In genomic region chr11:118048472-118049370, GRCh38 we compare ENCODE assay signal across 22 cellular contexts. TPM values are rescaled to one million over a fixed set of nuclear protein-coding genes. Genes with fewer than 3 reads are reported as not detected.
DNase-seq lines count a peak whose midpoint lies in the region; ATAC-seq and TF ChIP-seq lines count a peak whose summit lies in the region.
"Had no signal": no experiment of that assay in that cellular context is flagged by ENCODE, and none has a peak within 500 bp of the region (broad histone marks: within the 10 kb centered on the region; RNA-seq: fewer than 3 reads in every experiment).

No MANE protein-coding gene starts in this region.

- H3K9me3 ChIP-seq in mammary epithelial cell (replicated peaks; ENCODE audit: insufficient read depth, low read length), result no peaks in the 10 kb centered on the region
- H3K9me3 ChIP-seq: A549, lower lobe of right lung, psoas muscle, SJSA1, thyroid gland had no signal

- no peak overlapping the region for H2AFZ ChIP-seq in mammary epithelial cell (ENCODE audit: low read depth, low read length)

- no peaks in the 10 kb centered on the region for H3K9me3 Mint-ChIP-seq in T-cell
- H3K9me3 Mint-ChIP-seq in activated naive CD8-positive, alpha-beta T cell treated with anti-CD3 and anti-CD28 coated beads, Interleukin-2, amount 50 U/mL, for 24 hours, result no peaks in the 10 kb centered on the region
- H3K9me3 Mint-ChIP-seq: naive B cell had no signal

- in situ Hi-C loops in mammary epithelial cell (cut with MboI; ENCODE audit: low sequenced_read_pairs in 2 of 2), result loop anchor here in 1 of 2 donors (10.0 kb wide), 1 partner anchor 214 kb away; no protein-coding TSS in a partner anchor

- H3K4me2 ChIP-seq in mammary epithelial cell (ENCODE audit: insufficient read depth, low read depth, low read length), result no peak overlapping the region
- H3K4me2 ChIP-seq: A549 had no signal

- peaks cover 91 to 93% (median 92%) of the 10 kb centered on the region in 3 donors for H3K4me1 Mint-ChIP-seq in T-cell
- peaks cover 90% of the 10 kb centered on the region for H3K4me1 Mint-ChIP-seq in activated naive CD8-positive, alpha-beta T cell treated with anti-CD3 and anti-CD28 coated beads, Interleukin-2, amount 50 U/mL, for 24 hours

- no peaks in the 10 kb centered on the region for H3K36me3 Mint-ChIP-seq in T-cell
- no peaks in the 10 kb centered on the region for H3K36me3 Mint-ChIP-seq in activated naive CD8-positive, alpha-beta T cell treated with anti-CD3 and anti-CD28 coated beads, Interleukin-2, amount 50 U/mL, for 24 hours (ENCODE audit: low read depth)
- H3K36me3 Mint-ChIP-seq: naive B cell had no signal

- H4K20me1 ChIP-seq in mammary epithelial cell (ENCODE audit: insufficient read depth, low read length), result no peaks in the 10 kb centered on the region

- no peaks in the 10 kb centered on the region for H3K27me3 Mint-ChIP-seq in T-cell
- no peaks in the 10 kb centered on the region for H3K27me3 Mint-ChIP-seq in activated naive CD8-positive, alpha-beta T cell treated with anti-CD3 and anti-CD28 coated beads, Interleukin-2, amount 50 U/mL, for 24 hours
- H3K27me3 Mint-ChIP-seq: naive B cell had no signal

- no peaks in the 10 kb centered on the region for H3K79me2 ChIP-seq in mammary epithelial cell (ENCODE audit: insufficient read depth, low read length)

- no peak overlapping the region for H3K27ac ChIP-seq in mammary epithelial cell (ENCODE audit: insufficient read depth, low read depth, low read length)
- H3K27ac ChIP-seq: A549, C4-2B, lower lobe of right lung, psoas muscle, SJSA1, thyroid gland had no signal

- peak overlapping the region in 1 of 3 donors; percentile 56 for H3K4me3 Mint-ChIP-seq in T-cell
- H3K4me3 Mint-ChIP-seq in activated naive CD8-positive, alpha-beta T cell treated with anti-CD3 and anti-CD28 coated beads, Interleukin-2, amount 50 U/mL, for 24 hours, result no peak overlapping the region

- POLR2A ChIA-PET in T-cell (lab: Charles Lee), result interaction anchor here (0.6 to 1.2 kb wide), 4 partner anchors 13 to 63 kb away, joined by 3 to 5 read pairs (median 4); partner anchors contain the start of gene IL10RA (in 1 of the 2)

- 90% methylated on average over 5 of the region's 11 CpGs for WGBS in mammary epithelial cell (ENCODE audit: low coverage, missing lambda C conversion rate)

- no peaks in the 10 kb centered on the region for H3K36me3 ChIP-seq in mammary epithelial cell (ENCODE audit: insufficient read depth, low read length)
- H3K36me3 ChIP-seq: lower lobe of right lung, SJSA1, thyroid gland had no signal

- H3K4me3 ChIP-seq in mammary epithelial cell (replicated peaks in 1 of 3; ENCODE audit: insufficient read depth in 1 of 3, low read depth in 2 of 3, low read length in 3 of 3), result no peak overlapping the region
- H3K4me3 ChIP-seq: A549, lower lobe of right lung, psoas muscle, SJSA1, thyroid gland had no signal

- H3K9ac ChIP-seq in mammary epithelial cell (ENCODE audit: insufficient read depth, low read length), result no peak overlapping the region

- H3K4me1 ChIP-seq in mammary epithelial cell (ENCODE audit: insufficient read depth, low read length), result peaks cover 17% of the 10 kb centered on the region
- H3K4me1 ChIP-seq: lower lobe of right lung, psoas muscle, SJSA1, thyroid gland had no signal

- CTCF ChIA-PET in T-cell (lab: Charles Lee) (interaction anchor here (0.6 to 0.8 kb wide), 3 partner anchors 61 to 102 kb away, joined by 3 to 5 read pairs (median 3); no protein-coding TSS in a partner anchor), mammary epithelial cell (lab: Charles Lee; ENCODE audit: low non-redundant PET) (no interaction called here)

- ATAC-seq in T-cell (replicated peaks in 1 of 4) (no peak), GM18858 (IDR thresholded peaks at IDR 0.05; ENCODE audit: unreplicated experiment) (no peak)
- no peak for ATAC-seq in activated naive CD8-positive, alpha-beta T cell treated with anti-CD3 and anti-CD28 coated beads, Interleukin-2, amount 50 U/mL, for 24 hours
- ATAC-seq: A549, lower lobe of right lung, psoas muscle had no signal

- DNase-seq in activated CD8-positive, alpha-beta memory T cell treated with anti-CD3 and anti-CD28 coated beads for 24 hours, result peak; percentile 53
- no peak for DNase-seq in activated CD8-positive, alpha-beta memory T cell treated with anti-CD3 and anti-CD28 coated beads, Interleukin-2, amount 50 U/mL, for 4 hours
- DNase-seq in T-cell (no peak), posterior vena cava (ENCODE audit: low spot score) (peak; percentile 42), mammary epithelial cell (no peak), Ammon's horn (ENCODE audit: low spot score) (no peak)
- DNase-seq in activated naive CD8-positive, alpha-beta T cell treated with anti-CD3 and anti-CD28 coated beads, Interleukin-2, amount 50 U/mL, for 24 hours, result no peak
- DNase-seq: amygdala; central memory CD4-positive, alpha-beta T cell; DND-41; effector CD4-positive, alpha-beta T cell; GOT3; lower lobe of right lung; naive B cell; NCI-H1436; NCI-H774; thyroid gland had no signal

- no TSS peak for BruUV-seq in mammary epithelial cell (replicated peaks; lab: Mats Ljungman, UMichigan)

- dilution Hi-C loops in mammary epithelial cell (cut with HindIII; ENCODE audit: low sequenced_read_pairs), result no loop called here

- no peaks in the 10 kb centered on the region for H3K27me3 ChIP-seq in mammary epithelial cell (ENCODE audit: insufficient read depth, low read length)
- H3K27me3 ChIP-seq: SJSA1, thyroid gland had no signal

- intact Hi-C loops in posterior vena cava (cut with DNase I) (no loop called here), mammary epithelial cell (cut with micrococcal nuclease) (no loop called here)

- H3K27ac Mint-ChIP-seq in T-cell, result peak overlapping the region; percentile 87 to 92
- peak overlapping the region; percentile 64 for H3K27ac Mint-ChIP-seq in activated naive CD8-positive, alpha-beta T cell treated with anti-CD3 and anti-CD28 coated beads, Interleukin-2, amount 50 U/mL, for 24 hours

- no peak for TF ChIP-seq CTCF in mammary epithelial cell (conservative IDR thresholded peaks at IDR 0.05 in 1 of 2, IDR thresholded peaks at IDR 0.05 in 1 of 2; ENCODE audit: extremely low read depth in 1 of 2, insufficient read depth in 1 of 2, low read depth in 1 of 2, low read length in 2 of 2)

RNA-seq across cellular contexts. Expression of gene TMPRSS4, which starts 28.2 kb away (rescaled TPM):
- under 1 TPM in 2 of 5 donors, not detected in 3; 0.51 to 0.66 TPM for total RNA-seq in T-cell
- total RNA-seq in posterior vena cava, result not detected
- total RNA-seq in mammary epithelial cell, result 1 to 10 TPM in 1 of 2 donors, under 1 TPM in 1; 0.67 to 2.9 TPM
- polyA plus RNA-seq in mammary epithelial cell, result 5.6 TPM
- polyA minus RNA-seq in mammary epithelial cell, result 26.3 TPM
- total RNA-seq: SJSA1 had no signal
- polyA plus RNA-seq: A549 had no signal

RNA-seq across cellular contexts. Expression of gene SMIM35, which starts 38.0 kb away (rescaled TPM):
- 1 to 10 TPM in 1 of 5 donors, under 1 TPM in 4; 0.28 to 1.0 (median 0.36) TPM for total RNA-seq in T-cell
- total RNA-seq in posterior vena cava, result not detected
- not detected for total RNA-seq in mammary epithelial cell
- not detected for polyA plus RNA-seq in mammary epithelial cell
- polyA minus RNA-seq in mammary epithelial cell, result not detected
- total RNA-seq: lower lobe of right lung, SJSA1, thyroid gland had no signal
- polyA plus RNA-seq: A549, psoas muscle had no signal

Comparison
In these comparisons a context has a peak if more than half of its experiments do, and no peak if none do; other contexts are left out.
1. DNase-seq: peak in activated CD8-positive, alpha-beta memory T cell treated with anti-CD3 and anti-CD28 coated beads for 24 hours (single experiment) and posterior vena cava (single experiment); none in activated CD8-positive, alpha-beta memory T cell treated with anti-CD3 and anti-CD28 coated beads, Interleukin-2, amount 50 U/mL, for 4 hours (single experiment), T-cell (0 of 34), activated naive CD8-positive, alpha-beta T cell treated with anti-CD3 and anti-CD28 coated beads, Interleukin-2, amount 50 U/mL, for 24 hours (single experiment), mammary epithelial cell (single experiment) and Ammon's horn (single experiment).